Comparison of ENCODE assay signal across 1 cellular context in genomic region chr22:19231986-19232385, GRCh38.
TF ChIP-seq lines count a peak whose summit lies in the region.

No MANE protein-coding gene starts in this region.

TF ChIP-seq in K562, 482 proteins besides CTCF, POLR2A, EP300 and RAD21 (continued from another document and continues in another):
- no peak for TF ChIP-seq TARDBP (IDR thresholded peaks at IDR 0.05)
- no peak for TF ChIP-seq CREB3 (tag; conservative IDR thresholded peaks at IDR 0.05; ENCODE audit: low read depth)
- no peak for TF ChIP-seq ZBTB8A (IDR thresholded peaks at IDR 0.05; ENCODE audit: partially characterized antibody)
- no peak for TF ChIP-seq ARID4B (CRISPR knock-in tag; IDR thresholded peaks at IDR 0.05)
- TF ChIP-seq CLOCK (CRISPR knock-in tag; IDR thresholded peaks at IDR 0.05; ENCODE audit: borderline replicate concordance): no peak
- TF ChIP-seq THRB (CRISPR knock-in tag; conservative IDR thresholded peaks at IDR 0.05): peak; percentile 67; the same call in 1 of the 2 replicates
- 0 out of 2 replicates have a peak, but pooled peaks have one; percentile 22 for TF ChIP-seq PPARD (CRISPR knock-in tag; IDR thresholded peaks at IDR 0.05)
- TF ChIP-seq E2F3 (CRISPR knock-in tag; IDR thresholded peaks at IDR 0.05): peak; percentile 73; the same call in 1 of the 2 replicates
- peak; percentile 37; the same call in 1 of the 2 replicates for TF ChIP-seq ZNF12 (CRISPR knock-in tag; IDR thresholded peaks at IDR 0.05)
- TF ChIP-seq ZNF76 (CRISPR knock-in tag; IDR thresholded peaks at IDR 0.05; ENCODE audit: borderline replicate concordance): 0 out of 2 replicates have a peak, but pooled peaks have one; percentile 77
- TF ChIP-seq SUPT5H (IDR thresholded peaks at IDR 0.05): no peak
- TF ChIP-seq SPI1 (IDR thresholded peaks at IDR 0.05; ENCODE audit: borderline replicate concordance, low read depth, low read length): no peak
- TF ChIP-seq ZBTB26 (CRISPR knock-in tag; IDR thresholded peaks at IDR 0.05): 0 out of 2 replicates have a peak, but pooled peaks have one; percentile 22
- no peak for TF ChIP-seq ZBED1 (IDR thresholded peaks at IDR 0.05)
- no peak for TF ChIP-seq NR0B1 (IDR thresholded peaks at IDR 0.05; ENCODE audit: partially characterized antibody)
- TF ChIP-seq ZNF518B (CRISPR knock-in tag; IDR thresholded peaks at IDR 0.05): no peak
- no peak for TF ChIP-seq CC2D1A (IDR thresholded peaks at IDR 0.05)
- no peak for TF ChIP-seq NFIC (IDR thresholded peaks at IDR 0.05)
- TF ChIP-seq SMARCB1 (IDR thresholded peaks at IDR 0.05; ENCODE audit: insufficient read length, low read depth): no peak
- no peak for TF ChIP-seq HDAC3 (IDR thresholded peaks at IDR 0.05; ENCODE audit: borderline replicate concordance, partially characterized antibody)
- TF ChIP-seq MTA3 (IDR thresholded peaks at IDR 0.05; ENCODE audit: borderline replicate concordance): no peak
- TF ChIP-seq ATF4 (CRISPR knock-in tag; IDR thresholded peaks at IDR 0.05): no peak
- peak in 1 of 2 experiments; percentile 65; a peak in 1 of 4 replicates for TF ChIP-seq SRF (CRISPR knock-in tag; IDR thresholded peaks at IDR 0.05)
- no peak for TF ChIP-seq KDM5B (IDR thresholded peaks at IDR 0.05; ENCODE audit: insufficient replicate concordance, low read depth, low read length)
- TF ChIP-seq SMAD3 (CRISPR knock-in tag; conservative IDR thresholded peaks at IDR 0.05): no peak
- TF ChIP-seq ZNF124 (CRISPR knock-in tag; IDR thresholded peaks at IDR 0.05): no peak
- TF ChIP-seq SIX5 (IDR thresholded peaks at IDR 0.05; ENCODE audit: borderline replicate concordance in 1 of 2, insufficient read depth in 1 of 2, low read depth in 1 of 2, low read length in 2 of 2): no peak
- no peak for TF ChIP-seq IRF9 (tag; IDR thresholded peaks at IDR 0.05)
- TF ChIP-seq ILK (tag; IDR thresholded peaks at IDR 0.05; ENCODE audit: borderline replicate concordance, low read depth): no peak
- peak; percentile 34; the same call in 1 of the 2 replicates for TF ChIP-seq HOMEZ (CRISPR knock-in tag; IDR thresholded peaks at IDR 0.05)
- TF ChIP-seq ZNF512 (tag; IDR thresholded peaks at IDR 0.05): no peak
- TF ChIP-seq ETS1 (conservative IDR thresholded peaks at IDR 0.05; ENCODE audit: control insufficient read depth, low read depth, low read length): no peak
- 0 out of 2 replicates have a peak, but pooled peaks have one; percentile 17 for TF ChIP-seq ZNF324 (CRISPR knock-in tag; IDR thresholded peaks at IDR 0.05)
- peak; percentile 1 for TF ChIP-seq ZFP36 (IDR thresholded peaks at IDR 0.05; ENCODE audit: low read depth, low read length, partially characterized antibody)
